In the genomic region with DNA sequence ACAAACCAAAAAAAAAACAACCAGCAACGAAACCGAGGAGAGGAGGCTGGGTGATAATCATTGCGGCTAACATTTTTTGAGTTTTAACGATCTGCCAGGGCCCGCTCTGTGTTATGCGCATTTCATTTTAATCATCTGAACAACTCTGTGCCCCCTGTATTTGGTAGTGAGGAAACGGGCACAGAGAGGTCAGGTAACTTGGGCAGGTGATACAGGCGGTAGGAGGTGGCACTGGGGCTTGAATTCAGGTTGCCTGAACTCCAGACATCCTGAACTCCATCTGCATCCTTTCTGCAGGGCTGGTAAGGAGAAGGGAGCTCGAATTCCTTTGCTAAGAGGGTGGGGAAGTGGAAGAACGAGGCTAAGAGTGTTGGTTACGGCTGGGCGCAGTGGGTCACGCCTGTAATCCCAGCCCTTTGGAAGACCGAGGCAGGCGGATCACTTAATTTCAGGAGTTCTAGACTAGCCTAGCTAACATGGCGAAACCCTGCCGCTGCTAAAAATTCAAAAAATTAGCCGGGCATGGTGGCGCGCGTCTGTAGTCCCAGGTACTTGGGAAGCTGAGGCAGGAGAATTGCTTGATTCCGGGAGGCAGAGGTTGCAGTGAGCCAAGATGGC, we compare ENCODE assay signal across 8 cellular contexts. TPM values are rescaled to one million over a fixed set of nuclear protein-coding genes. Genes with fewer than 3 reads are reported as not detected.
A peak's percentile ranks its signal among the peaks of the same experiment; 100 is the strongest.
DNase-seq lines count a peak whose midpoint lies in the region; ATAC-seq, FAIRE-seq and TF ChIP-seq lines count a peak whose summit lies in the region.

No MANE protein-coding gene starts in this region.

- DNase-seq in BE2C: no peak
- no peak for DNase-seq in bronchial epithelial cell (ENCODE audit: low read depth)
- DNase-seq in naive B cell: no peak
- DNase-seq in Ammon's horn (ENCODE audit: low spot score): no peak
- DNase-seq in AML-193 (lab: John Stamatoyannopoulos, UW): no peak

- H3K27me3 ChIP-seq in BE2C (no peaks in the 10 kb centered on the region), HUES6 (ENCODE audit: control insufficient read depth, insufficient read depth, low read length) (no peaks in the 10 kb centered on the region), bronchial epithelial cell (ENCODE audit: control insufficient read depth, insufficient read depth, low read length) (no peaks in the 10 kb centered on the region)

- H3K4me3 ChIP-seq in BE2C (ENCODE audit: low read depth, low read length) (peak overlapping the region; percentile 91), HUES6 (ENCODE audit: low read depth, low read length) (peak overlapping the region; percentile 85), bronchial epithelial cell (ENCODE audit: low read depth, low read length) (peak overlapping the region; percentile 52)

- no peak overlapping the region for H3K27ac ChIP-seq in HUES6 (ENCODE audit: low read depth, low read length)

- no peak for TF ChIP-seq CTCF in BE2C (IDR thresholded peaks at IDR 0.05; ENCODE audit: low read depth, low read length)
- no peak for TF ChIP-seq CTCF in bronchial epithelial cell (IDR thresholded peaks at IDR 0.05; ENCODE audit: insufficient read depth, low read length, severe bottlenecking)

- H3K9me3 Mint-ChIP-seq in naive B cell: no peaks in the 10 kb centered on the region

- H3K9ac ChIP-seq in HUES6 (ENCODE audit: low read length): peak overlapping the region; percentile 68

- FAIRE-seq in bronchial epithelial cell (lab: Jason Lieb, UNC): no peak

- no peak for ATAC-seq in naive B cell (ENCODE audit: low read depth in 2 of 2)
- no peak for ATAC-seq in GM21423 (IDR thresholded peaks at IDR 0.05; ENCODE audit: unreplicated experiment)
- no peak for ATAC-seq in GM21390 (IDR thresholded peaks at IDR 0.05; ENCODE audit: unreplicated experiment)

- H3K27me3 Mint-ChIP-seq in naive B cell: no peaks in the 10 kb centered on the region

- H3K27ac Mint-ChIP-seq in naive B cell: peak overlapping the region in 2 of 6 donors; percentile 66 to 79

- H3K9me3 ChIP-seq in BE2C (no peaks in the 10 kb centered on the region), HUES6 (ENCODE audit: control insufficient read depth, insufficient read depth, low read depth, low read length) (no peaks in the 10 kb centered on the region)

- H3K4me1 ChIP-seq in BE2C (no peaks in the 10 kb centered on the region), HUES6 (ENCODE audit: control insufficient read depth, insufficient read depth, low read length) (peaks cover 5% of the 10 kb centered on the region; the same call in 1 of the 2 replicates)

- H3K36me3 ChIP-seq in BE2C (peaks cover 3% of the 10 kb centered on the region; the same call in 1 of the 2 replicates), HUES6 (ENCODE audit: control insufficient read depth, insufficient read depth, low read length) (peaks cover 9% of the 10 kb centered on the region), bronchial epithelial cell (ENCODE audit: control insufficient read depth, insufficient read depth, low read length) (no peaks in the 10 kb centered on the region)

- H3K4me1 Mint-ChIP-seq in naive B cell: peaks cover 18 to 29% (median 28%) of the 10 kb centered on the region in 3 donors

- H3K36me3 Mint-ChIP-seq in naive B cell: peaks cover 0 to 6% of the 10 kb centered on the region in 2 donors

- peak overlapping the region; percentile 75 to 96 (median 90) for H3K4me3 Mint-ChIP-seq in naive B cell

RNA-seq across cellular contexts. Expression of gene CLUAP1, which starts 1.1 kb away (rescaled TPM):
- 41.5 TPM for polyA plus RNA-seq in BE2C (2012; ENCODE audit: insufficient read depth, insufficient read length, low read depth)
- 8.2 and 16.9 TPM in 2 replicates for total RNA-seq in bronchial epithelial cell
- 10 to 100 TPM in 5 of 6 donors, 1 to 10 TPM in 1; 7.4 to 12.5 (median 11.3) TPM for polyA plus RNA-seq in naive B cell (ENCODE audit: low read depth in 6 of 6)

RNA-seq across cellular contexts. Expression of gene C16orf90, which starts 6.6 kb away (rescaled TPM):
- not detected for polyA plus RNA-seq in BE2C (2012; ENCODE audit: insufficient read depth, insufficient read length, low read depth)
- not detected in 2 replicates for total RNA-seq in bronchial epithelial cell
- polyA plus RNA-seq in naive B cell (ENCODE audit: low read depth in 6 of 6): not detected

RNA-seq across cellular contexts. Expression of gene NAA60, which starts 58.4 kb away (rescaled TPM):
- polyA plus RNA-seq in BE2C (2012; ENCODE audit: insufficient read depth, insufficient read length, low read depth): 77.0 TPM
- 5.0 and 10.0 TPM in 2 replicates for total RNA-seq in bronchial epithelial cell
- 10 to 100 TPM; 17.0 to 48.8 (median 31.5) TPM for polyA plus RNA-seq in naive B cell (ENCODE audit: low read depth in 6 of 6)

RNA-seq across cellular contexts. Expression of gene ZNF597, which starts 58.6 kb away (rescaled TPM):
- 3.9 TPM for polyA plus RNA-seq in BE2C (2012; ENCODE audit: insufficient read depth, insufficient read length, low read depth)
- 1.3 and 1.9 TPM in 2 replicates for total RNA-seq in bronchial epithelial cell
- 1 to 10 TPM in 5 of 6 donors, under 1 TPM in 1; 0.78 to 3.2 (median 2.3) TPM for polyA plus RNA-seq in naive B cell (ENCODE audit: low read depth in 6 of 6)
